13 cellular contexts compared by ENCODE assay signal in genomic region chr2:45851576-45852304, GRCh38.
DNase-seq lines count a peak whose midpoint lies in the region; ATAC-seq, FAIRE-seq and TF ChIP-seq lines count a peak whose summit lies in the region.
"Had no signal": no experiment of that assay in that cellular context is flagged by ENCODE, and none has a peak within 500 bp of the region (broad histone marks: within the 10 kb centered on the region; RNA-seq: fewer than 3 reads in every experiment).

No MANE protein-coding gene starts in this region.

- H3K36me3 ChIP-seq in BLaER1 treated with 17β-estradiol and CSF1 and Interleukin-3, amounts not matched to agents 10 nM and 100 nM, result peaks cover under 1 to 76% (median 62%) of the 10 kb centered on the region in 11 experiments; a peak in 18 of 22 replicates
- H3K36me3 ChIP-seq in kidney epithelial cell (ENCODE audit: control insufficient read depth, insufficient read depth, low read length), result no peaks in the 10 kb centered on the region

- peaks cover 0 to 15% of the 10 kb centered on the region in 2 donors for H3K36me3 Mint-ChIP-seq in activated naive CD4-positive, alpha-beta T cell treated with anti-CD3 and anti-CD28 coated beads, Interleukin-2, amount 50 U/mL, for 72 hours

- peaks cover 23 to 88% (median 63%) of the 10 kb centered on the region in 10 experiments for H3K4me1 ChIP-seq in BLaER1 treated with 17β-estradiol and CSF1 and Interleukin-3, amounts not matched to agents 10 nM and 100 nM

- peaks cover 0 to 41% (median 0%) of the 10 kb centered on the region in 11 experiments; a peak in 8 of 22 replicates for H3K9me3 ChIP-seq in BLaER1 treated with 17β-estradiol and CSF1 and Interleukin-3, amounts not matched to agents 10 nM and 100 nM (replicated peaks in 1 of 11)

- H3K27ac Mint-ChIP-seq in activated naive CD4-positive, alpha-beta T cell treated with anti-CD3 and anti-CD28 coated beads, Interleukin-2, amount 50 U/mL, for 72 hours, result no peak overlapping the region
- H3K27ac Mint-ChIP-seq: T-helper 1 cell treated with Interleukin-12 subunit alpha and Interleukin-12 subunit beta and Interleukin-4 antibody, amounts not matched to agents 30 μg/mL and 1 μg/mL, for 36 hours had no signal

- TF ChIP-seq CTCF in kidney epithelial cell (IDR thresholded peaks at IDR 0.05; ENCODE audit: insufficient read depth, low read length, poor library complexity, severe bottlenecking), result no peak

- no peak overlapping the region for H3K27ac ChIP-seq in BLaER1 treated with 17β-estradiol and CSF1 and Interleukin-3, amounts not matched to agents 10 nM and 100 nM

- FAIRE-seq in frontal cortex (lab: Jason Lieb, UNC), result no peak
- FAIRE-seq: colon, H1 had no signal

- H3K9ac ChIP-seq in BLaER1 treated with 17β-estradiol and CSF1 and Interleukin-3, amounts not matched to agents 10 nM and 100 nM, result no peak overlapping the region

- H3K4me3 ChIP-seq in BLaER1 treated with 17β-estradiol and CSF1 and Interleukin-3, amounts not matched to agents 10 nM and 100 nM, result no peak overlapping the region
- H3K4me3 ChIP-seq in kidney epithelial cell (ENCODE audit: low read depth, low read length), result no peak overlapping the region

- DNase-seq in LHCN-M2 (ENCODE audit: low read depth), result peak; percentile 52
- peak; percentile 59 for DNase-seq in amniotic stem cell (lab: John Stamatoyannopoulos, UW)
- DNase-seq in kidney epithelial cell (ENCODE audit: low read depth), result peak; percentile 45
- DNase-seq in activated naive CD4-positive, alpha-beta T cell treated with anti-CD3 and anti-CD28 coated beads, Interleukin-2, amount 50 U/mL, for 72 hours (ENCODE audit: low spot score in 2 of 2), result no peak
- no peak for DNase-seq in frontal cortex (ENCODE audit: low spot score in 2 of 2)
- DNase-seq: naive thymus-derived CD8-positive, alpha-beta T cell; NCI-H2171 had no signal

- H3K4me2 ChIP-seq in BLaER1 treated with 17β-estradiol and CSF1 and Interleukin-3, amounts not matched to agents 10 nM and 100 nM, result peak overlapping the region; percentile 33 to 79 (median 71); a peak in 21 of 22 replicates

- ATAC-seq in HG03097 (IDR thresholded peaks at IDR 0.05; ENCODE audit: low FRiP score, unreplicated experiment) (no peak), HG02884 (IDR thresholded peaks at IDR 0.05; ENCODE audit: unreplicated experiment) (no peak)
- ATAC-seq in activated naive CD4-positive, alpha-beta T cell treated with anti-CD3 and anti-CD28 coated beads, Interleukin-2, amount 50 U/mL, for 72 hours, result no peak
- ATAC-seq: naive thymus-derived CD8-positive, alpha-beta T cell had no signal

- no peaks in the 10 kb centered on the region for H3K27me3 ChIP-seq in BLaER1 treated with 17β-estradiol and CSF1 and Interleukin-3, amounts not matched to agents 10 nM and 100 nM
- no peaks in the 10 kb centered on the region for H3K27me3 ChIP-seq in kidney epithelial cell (ENCODE audit: control insufficient read depth, insufficient read depth, low read length)

- peaks cover 0 to 11% of the 10 kb centered on the region in 2 donors for H3K9me3 Mint-ChIP-seq in activated naive CD4-positive, alpha-beta T cell treated with anti-CD3 and anti-CD28 coated beads, Interleukin-2, amount 50 U/mL, for 72 hours
- H3K9me3 Mint-ChIP-seq: naive thymus-derived CD8-positive, alpha-beta T cell had no signal

- H4K20me1 ChIP-seq in BLaER1 treated with 17β-estradiol and CSF1 and Interleukin-3, amounts not matched to agents 10 nM and 100 nM, result peaks cover 0 to 44% (median 0%) of the 10 kb centered on the region in 11 experiments; a peak in 4 of 22 replicates

Comparison
In these comparisons a context has a peak if more than half of its experiments do, and no peak if none do; other contexts are left out.
1. DNase-seq: peak in LHCN-M2 (single experiment), amniotic stem cell (single experiment) and kidney epithelial cell (single experiment); none in activated naive CD4-positive, alpha-beta T cell treated with anti-CD3 and anti-CD28 coated beads, Interleukin-2, amount 50 U/mL, for 72 hours (0 of 2) and frontal cortex (0 of 2).